ENCODE assay signal across 18 cellular contexts in the genomic region with DNA sequence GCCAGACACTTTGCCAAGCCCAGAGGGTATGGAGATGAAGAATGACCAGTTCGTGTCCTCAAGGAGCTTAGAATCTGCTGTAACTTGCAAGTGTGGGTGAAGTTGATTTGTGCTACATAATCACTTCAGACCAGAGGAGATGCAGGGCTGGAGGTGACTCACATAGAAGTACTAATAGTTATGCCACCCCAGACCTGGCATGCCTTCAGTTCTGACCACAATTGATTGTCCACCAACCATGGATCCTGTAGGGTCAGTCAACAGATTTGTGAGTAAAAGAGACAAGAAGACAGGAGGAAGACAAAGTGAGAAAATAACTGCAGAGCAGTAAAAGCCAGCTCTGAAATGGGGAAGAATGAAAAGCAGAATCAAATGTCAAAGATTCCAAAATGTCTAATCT.
DNase-seq lines count a peak whose midpoint lies in the region; ATAC-seq and TF ChIP-seq lines count a peak whose summit lies in the region.
"Had no signal": no experiment of that assay in that cellular context is flagged by ENCODE, and none has a peak within 500 bp of the region (broad histone marks: within the 10 kb centered on the region; RNA-seq: fewer than 3 reads in every experiment).

No MANE protein-coding gene starts in this region.

- in situ Hi-C loops in astrocyte of the cerebellum (cut with HindIII; ENCODE audit: low sequenced_read_pairs) = no loop called here

- no peak overlapping the region for H3K4me3 ChIP-seq in astrocyte of the cerebellum (ENCODE audit: low read depth, low read length)
- H3K4me3 ChIP-seq: body of pancreas, left ventricle myocardium inferior, SJSA1, spleen had no signal

- peak; percentile 14 for DNase-seq in AG08396 (ENCODE audit: low spot score)
- DNase-seq in HK-2 (ENCODE audit: unreplicated experiment) = peak; percentile 1
- peak; percentile 53 for DNase-seq in astrocyte of the cerebellum (ENCODE audit: low read depth)
- peak; percentile 81 for DNase-seq in glomerular visceral epithelial cell (ENCODE audit: extremely low spot score)
- DNase-seq in NCI-H524 (lab: John Stamatoyannopoulos, UW) = no peak
- no peak for DNase-seq in D341Med (ENCODE audit: low spot score)
- DNase-seq: activated CD4-positive, alpha-beta T cell treated with anti-CD3 and anti-CD28 coated beads for 48 hours; activated CD8-positive, alpha-beta memory T cell treated with anti-CD3 and anti-CD28 coated beads, Interleukin-2, amount 50 U/mL, for 48 hours; activated gamma-delta T cell treated with Interleukin-2 at 50 U/mL for 16 hours; body of pancreas; left ventricle myocardium inferior; NCI-H2029; NCI-H526; spleen; stimulated activated naive CD8-positive, alpha-beta T cell treated with anti-CD3 and anti-CD28 coated beads, Interleukin-15, Interleukin-2, amounts not matched to agents 100 U/mL and 50 U/mL, for 24 hours had no signal

- TF ChIP-seq CTCF in astrocyte of the cerebellum (IDR thresholded peaks at IDR 0.05; ENCODE audit: low read depth, low read length, missing control alignments) = no peak

- ATAC-seq in GM21528 (IDR thresholded peaks at IDR 0.05; ENCODE audit: low FRiP score, unreplicated experiment) (no peak), GM21737 (IDR thresholded peaks at IDR 0.05; ENCODE audit: unreplicated experiment) (no peak)
- ATAC-seq: body of pancreas; stimulated activated naive CD8-positive, alpha-beta T cell treated with anti-CD3 and anti-CD28 coated beads, Interleukin-15, Interleukin-2, amounts not matched to agents 100 U/mL and 50 U/mL, for 24 hours had no signal

Comparison
In these comparisons a context has a peak if more than half of its experiments do, and no peak if none do; other contexts are left out.
1. DNase-seq: peak in AG08396 (single experiment), HK-2 (single experiment), astrocyte of the cerebellum (single experiment) and glomerular visceral epithelial cell (single experiment); none in NCI-H524 (0 of 2) and D341Med (single experiment).